Comparison of ENCODE assay signal across 17 cellular contexts in the genomic region with DNA sequence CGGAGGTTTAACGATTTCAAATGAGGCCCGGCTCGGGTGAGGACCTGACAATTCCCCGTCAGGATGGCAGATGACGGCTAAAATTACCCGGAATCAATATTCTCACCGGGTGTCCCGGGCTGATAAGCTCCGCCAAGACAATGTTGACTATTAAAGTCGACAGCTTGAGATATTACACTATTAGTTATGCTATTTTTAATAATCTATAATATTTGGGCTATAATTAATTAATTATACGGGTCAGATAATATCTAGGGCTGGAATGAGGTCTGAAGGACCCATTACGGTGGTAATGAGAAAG. TPM values are rescaled to one million over a fixed set of nuclear protein-coding genes. Genes with fewer than 3 reads are reported as not detected.
DNase-seq lines count a peak whose midpoint lies in the region; ATAC-seq lines count a peak whose summit lies in the region.
"Had no signal": no experiment of that assay in that cellular context is flagged by ENCODE, and none has a peak within 500 bp of the region (broad histone marks: within the 10 kb centered on the region; RNA-seq: fewer than 3 reads in every experiment).

No MANE protein-coding gene starts in this region.

- DNase-seq in T-helper 1 cell (no peak), neuronal stem cell (ENCODE audit: low spot score) (no peak), NCI-H82 (lab: John Stamatoyannopoulos, UW) (no peak), germinal center (ENCODE audit: low spot score) (no peak)
- DNase-seq in activated naive CD8-positive, alpha-beta T cell treated with anti-CD3 and anti-CD28 coated beads, Interleukin-2, amount 50 U/mL, for 24 hours, result no peak
- DNase-seq: DMS79, KBM-7, NCI-H1930, NCI-H345, NCI-H524 treated with DMSO at 0.1 percent for 48 hours, PC-3, RPMI8226 had no signal

- H4K91ac ChIP-seq in neuronal stem cell (ENCODE audit: low read depth, low read length, poor library complexity), result no peak overlapping the region

- H3K4me3 ChIP-seq in neuronal stem cell (ENCODE audit: low read length in 2 of 2), result no peak overlapping the region

- H3K27ac Mint-ChIP-seq in T-helper 1 cell treated with Interleukin-12 subunit alpha and Interleukin-12 subunit beta and Interleukin-4 antibody, amounts not matched to agents 30 μg/mL and 1 μg/mL, for 36 hours, result peak overlapping the region; percentile 36
- H3K27ac Mint-ChIP-seq in activated naive CD8-positive, alpha-beta T cell, result no peak overlapping the region
- H3K27ac Mint-ChIP-seq in activated naive CD8-positive, alpha-beta T cell treated with anti-CD3 and anti-CD28 coated beads, Interleukin-2, amount 50 U/mL, for 24 hours, result no peak overlapping the region
- H3K27ac Mint-ChIP-seq: CD14-positive monocyte had no signal

- ATAC-seq in activated naive CD8-positive, alpha-beta T cell treated with anti-CD3 and anti-CD28 coated beads, Interleukin-2, amount 50 U/mL, for 24 hours, result no peak
- ATAC-seq in GM21381 (IDR thresholded peaks at IDR 0.05; ENCODE audit: unreplicated experiment), result no peak
- ATAC-seq: PC-3 had no signal

- no peak overlapping the region for H2AK5ac ChIP-seq in neuronal stem cell (ENCODE audit: low read depth, low read length)

- H3K79me1 ChIP-seq in neuronal stem cell (ENCODE audit: low read depth, low read length), result no peaks in the 10 kb centered on the region

- H3K36me3 Mint-ChIP-seq in T-helper 1 cell treated with Interleukin-12 subunit alpha and Interleukin-12 subunit beta and Interleukin-4 antibody, amounts not matched to agents 30 μg/mL and 1 μg/mL, for 36 hours (ENCODE audit: low read depth), result no peaks in the 10 kb centered on the region
- no peaks in the 10 kb centered on the region for H3K36me3 Mint-ChIP-seq in activated naive CD8-positive, alpha-beta T cell
- no peaks in the 10 kb centered on the region for H3K36me3 Mint-ChIP-seq in activated naive CD8-positive, alpha-beta T cell treated with anti-CD3 and anti-CD28 coated beads, Interleukin-2, amount 50 U/mL, for 24 hours (ENCODE audit: low read depth)

- H2BK120ac ChIP-seq in neuronal stem cell (ENCODE audit: low read depth, low read length), result no peak overlapping the region

- no peaks in the 10 kb centered on the region for H3K4me1 Mint-ChIP-seq in T-helper 1 cell treated with Interleukin-12 subunit alpha and Interleukin-12 subunit beta and Interleukin-4 antibody, amounts not matched to agents 30 μg/mL and 1 μg/mL, for 36 hours (ENCODE audit: low read depth)
- H3K4me1 Mint-ChIP-seq in activated naive CD8-positive, alpha-beta T cell (ENCODE audit: low read depth), result peaks cover 6% of the 10 kb centered on the region
- peaks cover 4% of the 10 kb centered on the region for H3K4me1 Mint-ChIP-seq in activated naive CD8-positive, alpha-beta T cell treated with anti-CD3 and anti-CD28 coated beads, Interleukin-2, amount 50 U/mL, for 24 hours
- H3K4me1 Mint-ChIP-seq: CD14-positive monocyte had no signal

- no peak overlapping the region for H2AFZ ChIP-seq in neuronal stem cell (ENCODE audit: low read length)

- H3K4me3 Mint-ChIP-seq in T-helper 1 cell treated with Interleukin-12 subunit alpha and Interleukin-12 subunit beta and Interleukin-4 antibody, amounts not matched to agents 30 μg/mL and 1 μg/mL, for 36 hours, result no peak overlapping the region
- H3K4me3 Mint-ChIP-seq in activated naive CD8-positive, alpha-beta T cell, result peak overlapping the region; percentile 59
- H3K4me3 Mint-ChIP-seq in activated naive CD8-positive, alpha-beta T cell treated with anti-CD3 and anti-CD28 coated beads, Interleukin-2, amount 50 U/mL, for 24 hours, result no peak overlapping the region

- peaks cover 0 to 6% of the 10 kb centered on the region in 2 donors for H3K9me3 ChIP-seq in neuronal stem cell (replicated peaks in 1 of 2; ENCODE audit: control insufficient read depth in 2 of 2, insufficient read depth in 1 of 2, low read depth in 1 of 2, low read length in 2 of 2)

- peak overlapping the region; percentile 55 for H3K23ac ChIP-seq in neuronal stem cell (ENCODE audit: low read depth, low read length, poor library complexity)

- WGBS in neuronal stem cell (ENCODE audit: extremely low coverage in 2 of 2, insufficient read length in 2 of 2, insufficient replicate concordance in 1 of 2), 2 donors, result no CpG with 5 or more reads among the region's 13 CpGs

- H3K14ac ChIP-seq in neuronal stem cell (ENCODE audit: low read length), result peak overlapping the region; percentile 21

- H3K9me3 Mint-ChIP-seq in T-helper 1 cell treated with Interleukin-12 subunit alpha and Interleukin-12 subunit beta and Interleukin-4 antibody, amounts not matched to agents 30 μg/mL and 1 μg/mL, for 36 hours, result no peaks in the 10 kb centered on the region
- no peaks in the 10 kb centered on the region for H3K9me3 Mint-ChIP-seq in activated naive CD8-positive, alpha-beta T cell (ENCODE audit: low read depth)
- H3K9me3 Mint-ChIP-seq in activated naive CD8-positive, alpha-beta T cell treated with anti-CD3 and anti-CD28 coated beads, Interleukin-2, amount 50 U/mL, for 24 hours, result no peaks in the 10 kb centered on the region

- peaks cover 6% of the 10 kb centered on the region for H3K27me3 Mint-ChIP-seq in T-helper 1 cell treated with Interleukin-12 subunit alpha and Interleukin-12 subunit beta and Interleukin-4 antibody, amounts not matched to agents 30 μg/mL and 1 μg/mL, for 36 hours (ENCODE audit: low read depth)
- peaks cover 33% of the 10 kb centered on the region for H3K27me3 Mint-ChIP-seq in activated naive CD8-positive, alpha-beta T cell
- H3K27me3 Mint-ChIP-seq in activated naive CD8-positive, alpha-beta T cell treated with anti-CD3 and anti-CD28 coated beads, Interleukin-2, amount 50 U/mL, for 24 hours, result peaks cover 51% of the 10 kb centered on the region

- no peak overlapping the region for H3K9ac ChIP-seq in neuronal stem cell (ENCODE audit: low read depth, low read length, poor library complexity)

- H3K4me1 ChIP-seq in neuronal stem cell (ENCODE audit: control insufficient read depth in 2 of 2, insufficient read depth in 1 of 2, low read depth in 1 of 2, low read length in 2 of 2), result no peaks in the 10 kb centered on the region

- H4K8ac ChIP-seq in neuronal stem cell (ENCODE audit: low read depth, low read length), result no peak overlapping the region

- no peak overlapping the region for H2BK12ac ChIP-seq in neuronal stem cell (ENCODE audit: low read length)

- H3K4me2 ChIP-seq in neuronal stem cell (ENCODE audit: insufficient read depth, low read length, poor library complexity, severe bottlenecking), result no peak overlapping the region

- no peak overlapping the region for H2BK5ac ChIP-seq in neuronal stem cell (ENCODE audit: low read length)

- no peak overlapping the region for H3K27ac ChIP-seq in neuronal stem cell (replicated peaks; ENCODE audit: low read length)

- H2BK15ac ChIP-seq in neuronal stem cell (ENCODE audit: low read length), result no peak overlapping the region

- H3K18ac ChIP-seq in neuronal stem cell (ENCODE audit: low read length), result no peak overlapping the region

- no peaks in the 10 kb centered on the region for H3K36me3 ChIP-seq in neuronal stem cell (replicated peaks in 1 of 2; ENCODE audit: control insufficient read depth in 2 of 2, insufficient read depth in 2 of 2, low read length in 2 of 2)

- no peak overlapping the region for H3K4ac ChIP-seq in neuronal stem cell (ENCODE audit: low read length)

- H3K27me3 ChIP-seq in neuronal stem cell (ENCODE audit: control insufficient read depth in 3 of 3, insufficient read depth in 3 of 3, low read depth in 1 of 3, low read length in 3 of 3), result peaks cover 16 to 59% (median 42%) of the 10 kb centered on the region in 3 experiments

RNA-seq across cellular contexts. Expression of gene NKX1-1, which starts 9.4 kb away (rescaled TPM):
- polyA plus RNA-seq in neuronal stem cell (2013, experiment 1 of 2), result not detected
- polyA plus RNA-seq in neuronal stem cell (2013, experiment 2 of 2), result not detected
- polyA plus RNA-seq: AG04450, CD14-positive monocyte had no signal
